8 cellular contexts compared by ENCODE assay signal in the genomic region with DNA sequence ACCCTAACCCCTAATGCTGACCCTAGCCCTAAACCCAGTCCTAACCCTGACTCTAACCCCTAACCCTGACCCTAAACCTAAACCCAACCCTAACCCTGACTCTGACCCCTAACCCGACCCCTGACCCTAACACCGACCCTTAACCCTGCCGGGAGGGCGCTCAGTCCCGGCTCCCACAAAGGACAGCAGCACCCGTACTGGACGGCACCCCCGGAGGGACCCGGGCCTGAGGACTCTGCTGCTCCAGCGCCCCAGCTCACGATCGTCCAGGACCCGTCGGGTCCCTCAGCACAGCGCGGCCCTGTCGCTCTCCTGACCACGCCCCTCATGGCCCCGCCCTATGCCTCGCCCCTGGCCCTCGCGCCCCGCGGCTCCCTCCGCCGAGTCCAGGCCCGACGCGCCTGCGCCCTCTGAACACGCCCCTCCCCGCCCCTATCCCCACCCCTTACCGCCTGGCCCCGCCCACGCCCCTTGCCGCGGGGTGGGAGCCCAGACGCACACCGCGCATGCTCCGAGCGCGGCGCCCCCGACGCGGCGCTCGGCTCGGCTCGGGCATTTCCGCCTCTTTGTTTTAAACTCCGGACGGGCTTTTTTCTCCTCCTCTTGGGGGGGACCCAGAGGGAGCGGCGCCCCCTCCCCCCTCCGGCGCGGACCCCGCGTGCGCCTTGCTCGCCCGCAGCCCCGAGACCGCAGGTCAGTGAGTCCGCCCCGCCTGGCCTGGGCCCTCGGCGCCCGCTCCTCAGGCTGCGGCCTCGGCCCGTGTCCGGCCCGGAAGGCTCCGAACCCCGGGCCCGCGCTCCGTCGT. TPM values are rescaled to one million over a fixed set of nuclear protein-coding genes. Genes with fewer than 3 reads are reported as not detected.
DNase-seq lines count a peak whose midpoint lies in the region; ATAC-seq and TF ChIP-seq lines count a peak whose summit lies in the region.

A gene with protein sequence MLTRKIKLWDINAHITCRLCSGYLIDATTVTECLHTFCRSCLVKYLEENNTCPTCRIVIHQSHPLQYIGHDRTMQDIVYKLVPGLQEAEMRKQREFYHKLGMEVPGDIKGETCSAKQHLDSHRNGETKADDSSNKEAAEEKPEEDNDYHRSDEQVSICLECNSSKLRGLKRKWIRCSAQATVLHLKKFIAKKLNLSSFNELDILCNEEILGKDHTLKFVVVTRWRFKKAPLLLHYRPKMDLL (plus strand): TSS at position 555 of the 805 bp plus-strand sequence. CDS start 27,849 bp downstream, outside the sequence.

- no peaks in the 10 kb centered on the region for H3K9me3 ChIP-seq in right lobe of liver

- H3K4me1 ChIP-seq in right lobe of liver: peaks cover 0 to 5% (median 0%) of the 10 kb centered on the region in 4 donors

- H3K36me3 ChIP-seq in right lobe of liver: no peaks in the 10 kb centered on the region

- no peaks in the 10 kb centered on the region for H3K27me3 ChIP-seq in right lobe of liver

- H3K27ac ChIP-seq in right lobe of liver: peak within 1 kb of the TSS; percentile 79 to 95 (median 81)

- TF ChIP-seq CTCF in right lobe of liver (IDR thresholded peaks at IDR 0.05): no peak

- ATAC-seq in GM19452 (IDR thresholded peaks at IDR 0.05; ENCODE audit: unreplicated experiment) (peak; percentile 90), HG03575 (IDR thresholded peaks at IDR 0.05; ENCODE audit: extremely low read depth, insufficient number of reproducible peaks, low FRiP score, unreplicated experiment) (peak; percentile 58), right lobe of liver (peak; percentile 96 to 98 (median 97))

- WGBS in right lobe of liver (ENCODE audit: insufficient coverage, low coverage, low lambda C conversion rate, missing lambda C conversion rate): 3% methylated on average over 33 of the region's 82 CpGs

- peak; percentile 69 for TF ChIP-seq POLR2A in right lobe of liver (IDR thresholded peaks at IDR 0.05)

- peak within 1 kb of the TSS; percentile 79 to 96 (median 83) for H3K4me3 ChIP-seq in right lobe of liver

- intact Hi-C loops in right lobe of liver (cut with DNase I): no loop called here

- peak; percentile 99 for DNase-seq in CD1c-positive myeloid dendritic cell (ENCODE audit: extremely low spot score)
- DNase-seq in NCI-H82 (lab: John Stamatoyannopoulos, UW): peak; percentile 95
- DNase-seq in activated CD4-positive, alpha-beta T cell treated with anti-CD3 and anti-CD28 coated beads, Interleukin-2, amount 50 U/mL, for 48 hours: peak; percentile 98 to 99
- DNase-seq in dermis blood vessel endothelial cell: peak; percentile 98
- peak; percentile 99 for DNase-seq in right lobe of liver
- DNase-seq in stimulated activated CD4-positive, alpha-beta T cell treated with anti-CD3 and anti-CD28 coated beads, Interleukin-4, amount 100 ng/mL, for 24 hours: peak; percentile 97

RNA-seq across cellular contexts. Expression of the gene that starts here (rescaled TPM):
- total RNA-seq in dermis blood vessel endothelial cell (64.3 and 104 TPM in 2 replicates), right lobe of liver (10 to 100 TPM; 13.0 to 23.5 (median 14.7) TPM)

Comparison
In these comparisons a context has a peak if more than half of its experiments do, and no peak if none do; other contexts are left out.
1. Peak in every context shown above with its lines: DNase-seq, ATAC-seq, H3K4me3 ChIP-seq and H3K27ac ChIP-seq.